Comparison of ENCODE assay signal across 18 cellular contexts in the genomic region with DNA sequence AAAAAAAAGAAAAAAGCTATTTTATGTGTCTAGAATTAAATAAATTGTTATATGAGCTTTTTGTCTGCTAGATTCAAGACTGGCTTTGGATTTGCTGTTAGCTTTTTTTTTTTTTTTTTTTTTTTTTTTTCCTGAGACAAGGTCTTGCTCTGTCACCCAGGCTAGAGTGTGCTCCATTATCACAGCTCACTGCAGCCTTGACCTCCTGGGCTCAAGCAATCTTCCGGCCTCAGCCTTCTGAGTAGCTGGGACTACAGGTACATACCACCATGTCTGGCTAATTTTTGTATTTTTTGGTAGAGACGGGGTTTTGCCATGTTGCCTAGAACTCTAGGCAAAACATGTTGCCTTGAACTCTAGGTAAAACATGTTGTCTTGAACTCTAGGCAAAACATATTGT. TPM values are rescaled to one million over a fixed set of nuclear protein-coding genes. Genes with fewer than 3 reads are reported as not detected.
DNase-seq lines count a peak whose midpoint lies in the region; ATAC-seq and TF ChIP-seq lines count a peak whose summit lies in the region.
"Had no signal": no experiment of that assay in that cellular context is flagged by ENCODE, and none has a peak within 500 bp of the region (broad histone marks: within the 10 kb centered on the region; RNA-seq: fewer than 3 reads in every experiment).

No MANE protein-coding gene starts in this region.

- H4K91ac ChIP-seq in trophoblast cell (ENCODE audit: low read depth, low read length) = no peak overlapping the region

- H3K4me3 ChIP-seq in trophoblast cell (ENCODE audit: low read depth, low read length) (no peak overlapping the region), prostate gland (no peak overlapping the region), GM23248 (no peak overlapping the region)
- H3K4me3 ChIP-seq: BLaER1, GM12878, HAP-1 had no signal

- H2BK12ac ChIP-seq in trophoblast cell (ENCODE audit: low read length) = no peak overlapping the region

- intact Hi-C loops in CD4-positive, alpha-beta T cell (cut with DNase I, micrococcal nuclease) = no loop called here
- intact Hi-C loops in prostate gland (cut with DNase I) = no loop called here

- CTCF ChIA-PET in CD4-positive, alpha-beta T cell (lab: Charles Lee) = interaction anchor here (0.6 to 0.7 kb wide), 2 partner anchors 621 to 872 kb away, joined by 3 read pairs; no protein-coding TSS in a partner anchor

- no peak overlapping the region for H2BK5ac ChIP-seq in trophoblast cell (ENCODE audit: low read depth, low read length, poor library complexity)

- peak overlapping the region; percentile 99 for H3K4ac ChIP-seq in trophoblast cell (ENCODE audit: low read depth, low read length)

- no peak overlapping the region for H2AK5ac ChIP-seq in trophoblast cell (ENCODE audit: low read length)

- H3K79me2 ChIP-seq in trophoblast cell (ENCODE audit: control insufficient read depth, insufficient read depth, low read length, poor library complexity) (peaks cover 30% of the 10 kb centered on the region), GM23248 (ENCODE audit: insufficient read depth) (peaks cover 100% of the 10 kb centered on the region)

- TF ChIP-seq CTCF in 22Rv1 (IDR thresholded peaks at IDR 0.05) (no peak), prostate gland (IDR thresholded peaks at IDR 0.05) (no peak)
- no peak for TF ChIP-seq CTCF in CD4-positive, alpha-beta T cell (IDR thresholded peaks at IDR 0.05)

- no peak overlapping the region for H3K23ac ChIP-seq in trophoblast cell (ENCODE audit: low read length)

- H3K4me1 Mint-ChIP-seq in CD4-positive, alpha-beta T cell (ENCODE audit: low read depth) = peaks cover 84% of the 10 kb centered on the region
- H3K4me1 Mint-ChIP-seq in T-helper 17 cell = peaks cover 71% of the 10 kb centered on the region

- peaks cover 73% of the 10 kb centered on the region for H3K36me3 Mint-ChIP-seq in CD4-positive, alpha-beta T cell (ENCODE audit: low read depth)
- peaks cover 8% of the 10 kb centered on the region for H3K36me3 Mint-ChIP-seq in T-helper 17 cell (ENCODE audit: low read depth)

- no peak overlapping the region for H3K27ac Mint-ChIP-seq in CD4-positive, alpha-beta T cell
- peak overlapping the region; percentile 11 for H3K27ac Mint-ChIP-seq in T-helper 17 cell
- H3K27ac Mint-ChIP-seq: B cell had no signal

- H3K27me3 ChIP-seq in CD4-positive, alpha-beta T cell (ENCODE audit: control insufficient read depth, insufficient read depth, low read length) = no peaks in the 10 kb centered on the region
- no peaks in the 10 kb centered on the region for H3K27me3 ChIP-seq in trophoblast cell (ENCODE audit: insufficient read depth, low read length)
- H3K27me3 ChIP-seq in prostate gland (replicated peaks; ENCODE audit: insufficient read depth) = no peaks in the 10 kb centered on the region
- no peaks in the 10 kb centered on the region for H3K27me3 ChIP-seq in GM23248 (replicated peaks; ENCODE audit: insufficient read depth)
- H3K27me3 ChIP-seq: BLaER1 had no signal

- POLR2A ChIA-PET in CD4-positive, alpha-beta T cell (lab: Charles Lee) = interaction anchor here (0.6 to 2.4 kb wide), 3 partner anchors 14 to 29 kb away, joined by 3 to 9 read pairs (median 3); partner anchors contain the start of gene GPBP1

- H3K4me2 ChIP-seq in trophoblast cell (ENCODE audit: low read length) (no peak overlapping the region), GM23248 (ENCODE audit: unreplicated experiment) (no peak overlapping the region)
- H3K4me2 ChIP-seq: BLaER1 had no signal

- no peak for ATAC-seq in CD4-positive, alpha-beta T cell (ENCODE audit: poor library complexity)
- ATAC-seq in T-helper 17 cell = no peak
- ATAC-seq: GM12878 had no signal

- no peak for TF ChIP-seq POLR2A in prostate gland (IDR thresholded peaks at IDR 0.05)

- WGBS in trophoblast cell (ENCODE audit: extremely low coverage, insufficient coverage, insufficient read length) = no CpG with 5 or more reads among the region's 2 CpGs
- 100% methylated on average over 2 of the region's 2 CpGs for WGBS in prostate gland
- 98 to 100% methylated on average over 2 of the region's 2 CpGs for WGBS in GM23248 (ENCODE audit: low coverage in 1 of 2, low lambda C conversion rate in 2 of 2, missing lambda C conversion rate in 2 of 2), 2 experiments

- no peak for DNase-seq in CD4-positive, alpha-beta T cell
- no peak for DNase-seq in T-helper 17 cell
- no peak for DNase-seq in trophoblast cell
- DNase-seq in prostate gland (ENCODE audit: low spot score) = no peak
- DNase-seq in GM23248 = no peak
- DNase-seq: CD4-positive, CD25-positive, alpha-beta regulatory T cell; CD8-positive, alpha-beta memory T cell; DMS 273 treated with DMSO at 0.1 percent for 48 hours; DMS79; EL; GDM1; GOT3 had no signal

- H3K14ac ChIP-seq in trophoblast cell (ENCODE audit: low read length) = no peak overlapping the region

- no peaks in the 10 kb centered on the region for H3K9me3 ChIP-seq in CD4-positive, alpha-beta T cell (ENCODE audit: control insufficient read depth, low read length)
- H3K9me3 ChIP-seq in T-helper 17 cell (ENCODE audit: control insufficient read depth, low read length, poor library complexity, severe bottlenecking) (no peaks in the 10 kb centered on the region), trophoblast cell (ENCODE audit: insufficient read depth, low read depth, low read length) (no peaks in the 10 kb centered on the region), prostate gland (no peaks in the 10 kb centered on the region), GM23248 (ENCODE audit: low read depth) (no peaks in the 10 kb centered on the region)
- H3K9me3 ChIP-seq: HAP-1 had no signal

- H3K9ac ChIP-seq in trophoblast cell (ENCODE audit: low read length) (no peak overlapping the region), GM23248 (no peak overlapping the region)
- H3K9ac ChIP-seq: BLaER1 had no signal

- H3F3A ChIP-seq in GM23248 (ENCODE audit: insufficient read depth) = no peaks in the 10 kb centered on the region

- H4K8ac ChIP-seq in trophoblast cell (ENCODE audit: low read depth, low read length) = no peak overlapping the region

- H2AFZ ChIP-seq in trophoblast cell (ENCODE audit: insufficient read depth, low read length, poor library complexity) (no peak overlapping the region), GM23248 (no peak overlapping the region)

- H3K27me3 Mint-ChIP-seq in CD4-positive, alpha-beta T cell = no peaks in the 10 kb centered on the region
- H3K27me3 Mint-ChIP-seq in T-helper 17 cell = no peaks in the 10 kb centered on the region
- H3K27me3 Mint-ChIP-seq: B cell; CD4-positive, CD25-positive, alpha-beta regulatory T cell had no signal

- peaks cover 28% of the 10 kb centered on the region; the same call in 1 of the 2 replicates for H4K20me1 ChIP-seq in GM23248 (ENCODE audit: insufficient read depth)

- H3K4me1 ChIP-seq in trophoblast cell (ENCODE audit: control insufficient read depth in 1 of 2, insufficient read depth in 2 of 2, low read length in 2 of 2) (peaks cover 3 to 4% of the 10 kb centered on the region in 2 experiments), prostate gland (replicated peaks) (no peaks in the 10 kb centered on the region), GM23248 (ENCODE audit: insufficient read depth) (peaks cover 4% of the 10 kb centered on the region)

- H3K27ac ChIP-seq in 22Rv1 = peak overlapping the region; percentile 51; the same call in 1 of the 2 replicates
- H3K27ac ChIP-seq in CD4-positive, alpha-beta T cell (ENCODE audit: low read depth, low read length) = peak overlapping the region; percentile 9
- H3K27ac ChIP-seq in trophoblast cell (ENCODE audit: low read depth, low read length) = no peak overlapping the region
- no peak overlapping the region for H3K27ac ChIP-seq in prostate gland
- H3K27ac ChIP-seq in GM23248 = no peak overlapping the region
- H3K27ac ChIP-seq: BLaER1, C4-2B had no signal

- no peak overlapping the region for H3K4me3 Mint-ChIP-seq in CD4-positive, alpha-beta T cell
- H3K4me3 Mint-ChIP-seq in T-helper 17 cell = no peak overlapping the region
- H3K4me3 Mint-ChIP-seq: B cell had no signal

- H2BK120ac ChIP-seq in trophoblast cell (ENCODE audit: insufficient read depth, low read length, poor library complexity) = no peak overlapping the region

- H3K9me3 Mint-ChIP-seq in CD4-positive, alpha-beta T cell = no peaks in the 10 kb centered on the region
- H3K9me3 Mint-ChIP-seq: CD8-positive, alpha-beta memory T cell had no signal

- no peak overlapping the region for H3K18ac ChIP-seq in trophoblast cell (ENCODE audit: low read length)

- no peaks in the 10 kb centered on the region for H3K79me1 ChIP-seq in trophoblast cell (ENCODE audit: low read length)

- H3K36me3 ChIP-seq in trophoblast cell (ENCODE audit: control insufficient read depth in 1 of 2, insufficient read depth in 2 of 2, low read length in 2 of 2) (peaks cover 11 to 12% of the 10 kb centered on the region in 2 experiments), prostate gland (no peaks in the 10 kb centered on the region), GM23248 (ENCODE audit: low read depth) (no peaks in the 10 kb centered on the region)

- peak overlapping the region; percentile 18 for H4K12ac ChIP-seq in trophoblast cell (ENCODE audit: low read depth, low read length)

- in situ Hi-C loops in GM23248 (cut with MboI) = no loop called here

- no peaks in the 10 kb centered on the region for H3K9me2 ChIP-seq in GM23248 (ENCODE audit: insufficient read depth)

RNA-seq across cellular contexts. Expression of gene GPBP1, which starts 16.7 kb away (rescaled TPM):
- 100 to 1,000 TPM; 136 to 137 TPM for total RNA-seq in CD4-positive, alpha-beta T cell
- total RNA-seq in T-helper 17 cell (100 to 1,000 TPM; 135 to 136 TPM), prostate gland (10 to 100 TPM; 63.4 to 84.6 TPM)
- 92.5 and 97.5 TPM in 2 replicates for polyA plus RNA-seq in trophoblast cell (2013)
- total RNA-seq in GM23248 (2014; rRNA removed; shearing (Covaris generic)) = 35.5 and 41.7 TPM in 2 replicates
- polyA plus RNA-seq in GM23248 (2016; fragmentation: Nextera tagmentation; extraction: Ambion mirVana) = 38.1 and 38.8 TPM in 2 replicates

Comparison
In these comparisons a context has a peak if more than half of its experiments do, and no peak if none do; other contexts are left out.
1. H3K27ac ChIP-seq: peak in 22Rv1 (single experiment) and CD4-positive, alpha-beta T cell (single experiment); none in trophoblast cell (single experiment), prostate gland (0 of 2) and GM23248 (single experiment).